8 cellular contexts compared by ENCODE assay signal in genomic region chr10:50417906-50418697, GRCh38.
DNase-seq lines count a peak whose midpoint lies in the region; ATAC-seq and TF ChIP-seq lines count a peak whose summit lies in the region.

No MANE protein-coding gene starts in this region.

- no peaks in the 10 kb centered on the region for H3K27me3 ChIP-seq in MG63
- H3K27me3 ChIP-seq in mucosa of rectum (ENCODE audit: control insufficient read depth in 2 of 2, insufficient read depth in 2 of 2, low read length in 2 of 2): no peaks in the 10 kb centered on the region

- H3K4me3 Mint-ChIP-seq in stimulated activated naive CD8-positive, alpha-beta T cell treated with anti-CD3 and anti-CD28 coated beads, Interleukin-15, amount 100 ng/mL, for 72 hours: peak overlapping the region; percentile 86 to 91

- ATAC-seq in esophagus mucosa: peak; percentile 96
- ATAC-seq in stimulated activated naive CD8-positive, alpha-beta T cell treated with anti-CD3 and anti-CD28 coated beads, Interleukin-15, amount 100 ng/mL, for 72 hours: peak; percentile 96

- H3K36me3 ChIP-seq in MG63: no peaks in the 10 kb centered on the region
- H3K36me3 ChIP-seq in mucosa of rectum (ENCODE audit: control insufficient read depth in 2 of 2, insufficient read depth in 2 of 2, low read length in 2 of 2): no peaks in the 10 kb centered on the region

- H3K4me3 ChIP-seq in MG63 (peak overlapping the region; percentile 61), mucosa of rectum (ENCODE audit: low read length in 2 of 2) (peak overlapping the region; percentile 77 to 86)

- DNase-seq in GM13977 (ENCODE audit: low spot score) (peak; percentile 77), HCEC 1CT (peak; percentile 94), MG63 (peak; percentile 93), activated T-cell treated with anti-CD3 and anti-CD28 coated beads for 24 hours (ENCODE audit: low read depth) (peak; percentile 38), NCI-H1694 treated with DMSO at 0.1 percent for 48 hours (lab: John Stamatoyannopoulos, UW) (no peak)
- DNase-seq in stimulated activated naive CD8-positive, alpha-beta T cell treated with anti-CD3 and anti-CD28 coated beads, Interleukin-15, amount 100 ng/mL, for 72 hours: peak; percentile 47 to 52

- H3K27me3 Mint-ChIP-seq in stimulated activated naive CD8-positive, alpha-beta T cell treated with anti-CD3 and anti-CD28 coated beads, Interleukin-15, amount 100 ng/mL, for 72 hours: no peaks in the 10 kb centered on the region

- H3K27ac ChIP-seq in mucosa of rectum (ENCODE audit: low read depth in 2 of 2, low read length in 2 of 2): peak overlapping the region; percentile 9 to 52

- peaks cover 37% of the 10 kb centered on the region for H3K4me1 Mint-ChIP-seq in stimulated activated naive CD8-positive, alpha-beta T cell treated with anti-CD3 and anti-CD28 coated beads, Interleukin-15, amount 100 ng/mL, for 72 hours

- no peaks in the 10 kb centered on the region for H3K9me3 ChIP-seq in MG63
- no peaks in the 10 kb centered on the region for H3K9me3 ChIP-seq in mucosa of rectum (ENCODE audit: control insufficient read depth in 2 of 2, low read length in 2 of 2)

- no peaks in the 10 kb centered on the region for H3K9me3 Mint-ChIP-seq in stimulated activated naive CD8-positive, alpha-beta T cell treated with anti-CD3 and anti-CD28 coated beads, Interleukin-15, amount 100 ng/mL, for 72 hours

- H3K9ac ChIP-seq in mucosa of rectum (ENCODE audit: low read depth in 1 of 2, low read length in 2 of 2): peak overlapping the region; percentile 66 to 69

- peaks cover 8 to 16% of the 10 kb centered on the region in 2 donors for H3K4me1 ChIP-seq in mucosa of rectum (ENCODE audit: control insufficient read depth in 2 of 2, insufficient read depth in 2 of 2, low read length in 2 of 2)

- TF ChIP-seq CTCF in GM13977 (IDR thresholded peaks at IDR 0.05; ENCODE audit: extremely low read depth, insufficient read depth, missing control alignments): peak; percentile 20

- no peak overlapping the region for H3K27ac Mint-ChIP-seq in stimulated activated naive CD8-positive, alpha-beta T cell treated with anti-CD3 and anti-CD28 coated beads, Interleukin-15, amount 100 ng/mL, for 72 hours

- in situ Hi-C loops in GM13977 (cut with MboI; ENCODE audit: low pct_unique_long_range_greater_than_20kb, low sequenced_read_pairs, unreplicated experiment): no loop called here
